ENCODE assay signal across 16 cellular contexts in genomic region chr7:129556607-129557120, GRCh38. TPM values are rescaled to one million over a fixed set of nuclear protein-coding genes. Genes with fewer than 3 reads are reported as not detected.
DNase-seq lines count a peak whose midpoint lies in the region; ATAC-seq and TF ChIP-seq lines count a peak whose summit lies in the region.
"Had no signal": no experiment of that assay in that cellular context is flagged by ENCODE, and none has a peak within 500 bp of the region (broad histone marks: within the 10 kb centered on the region; RNA-seq: fewer than 3 reads in every experiment).

No MANE protein-coding gene starts in this region.

- POLR2A ChIA-PET in HEK293 (lab: Yijun Ruan, JAX), result interaction anchor here (0.5 to 0.9 kb wide), 2 partner anchors 14 to 410 kb away, joined by 3 to 5 read pairs; no protein-coding TSS in a partner anchor

- no peak for TF ChIP-seq POLR2A in esophagus squamous epithelium (IDR thresholded peaks at IDR 0.05)

- H3K4me1 ChIP-seq in DND-41 (ENCODE audit: insufficient read depth, low read length), result peaks cover 16% of the 10 kb centered on the region
- peaks cover 4% of the 10 kb centered on the region; the same call in 1 of the 2 replicates for H3K4me1 ChIP-seq in HEK293 (ENCODE audit: control insufficient read depth, insufficient read depth, low read length)
- H3K4me1 ChIP-seq in endodermal cell (ENCODE audit: control insufficient read depth, insufficient read depth, low read length), result no peaks in the 10 kb centered on the region
- no peaks in the 10 kb centered on the region for H3K4me1 ChIP-seq in esophagus squamous epithelium

- H3K4me2 ChIP-seq in DND-41 (ENCODE audit: insufficient read depth, low read length), result no peak overlapping the region

- CTCF ChIA-PET in HEK293 (lab: Yijun Ruan, JAX), result no interaction called here

- no peaks in the 10 kb centered on the region for H3K79me2 ChIP-seq in DND-41 (ENCODE audit: insufficient read depth, low read length)

- H3K9me3 Mint-ChIP-seq in endodermal cell, result no peaks in the 10 kb centered on the region
- no peaks in the 10 kb centered on the region for H3K9me3 Mint-ChIP-seq in neural crest cell
- no peaks in the 10 kb centered on the region for H3K9me3 Mint-ChIP-seq in activated CD4-positive, alpha-beta T cell treated with anti-CD3 and anti-CD28 coated beads, Interleukin-2, amount 10 ng/mL, durations not matched to agents 24 days and 14 days
- H3K9me3 Mint-ChIP-seq: CD14-positive monocyte; CD8-positive, alpha-beta T cell had no signal

- H3K27ac ChIP-seq in DND-41 (ENCODE audit: low read length), result no peak overlapping the region
- no peak overlapping the region for H3K27ac ChIP-seq in HEK293 (ENCODE audit: extremely low read depth, low read depth, low read length)
- no peak overlapping the region for H3K27ac ChIP-seq in endodermal cell (ENCODE audit: low read depth, low read length)
- no peak overlapping the region for H3K27ac ChIP-seq in esophagus squamous epithelium
- H3K27ac ChIP-seq: HL-60 had no signal

- H3K27me3 Mint-ChIP-seq in endodermal cell (ENCODE audit: insufficient read depth) (no peaks in the 10 kb centered on the region), neural crest cell (ENCODE audit: low read depth) (peaks cover 3% of the 10 kb centered on the region)
- peaks cover 19% of the 10 kb centered on the region for H3K27me3 Mint-ChIP-seq in activated CD4-positive, alpha-beta T cell treated with anti-CD3 and anti-CD28 coated beads, Interleukin-2, amount 10 ng/mL, durations not matched to agents 24 days and 14 days

- H3K27me3 ChIP-seq in DND-41 (ENCODE audit: insufficient read depth, low read length, poor library complexity) (no peaks in the 10 kb centered on the region), endodermal cell (ENCODE audit: control insufficient read depth, insufficient read depth, low read length, poor library complexity, severe bottlenecking) (no peaks in the 10 kb centered on the region), esophagus squamous epithelium (peaks cover 0 to 70% (median 0%) of the 10 kb centered on the region in 4 donors)

- ATAC-seq in DND-41 (ENCODE audit: insufficient read depth, low read depth), result no peak
- ATAC-seq: CD8-positive, alpha-beta T cell had no signal

- H3K36me3 Mint-ChIP-seq in endodermal cell (ENCODE audit: low read depth), result no peaks in the 10 kb centered on the region
- H3K36me3 Mint-ChIP-seq in neural crest cell (ENCODE audit: low read depth), result no peaks in the 10 kb centered on the region
- H3K36me3 Mint-ChIP-seq in activated CD4-positive, alpha-beta T cell treated with anti-CD3 and anti-CD28 coated beads, Interleukin-2, amount 10 ng/mL, durations not matched to agents 24 days and 14 days (ENCODE audit: low read depth), result no peaks in the 10 kb centered on the region
- H3K36me3 Mint-ChIP-seq: CD14-positive monocyte; CD8-positive, alpha-beta T cell had no signal

- H2AFZ ChIP-seq in DND-41 (ENCODE audit: low read depth, low read length), result peak overlapping the region; percentile 33

- no peak overlapping the region for H3K4me3 Mint-ChIP-seq in endodermal cell
- H3K4me3 Mint-ChIP-seq in neural crest cell, result no peak overlapping the region
- H3K4me3 Mint-ChIP-seq in activated CD4-positive, alpha-beta T cell treated with anti-CD3 and anti-CD28 coated beads, Interleukin-2, amount 10 ng/mL, durations not matched to agents 24 days and 14 days, result no peak overlapping the region
- H3K4me3 Mint-ChIP-seq: CD14-positive monocyte; CD8-positive, alpha-beta T cell had no signal

- no peaks in the 10 kb centered on the region for H4K20me1 ChIP-seq in DND-41 (ENCODE audit: insufficient read depth, low read length)

- no peaks in the 10 kb centered on the region for H3K36me3 ChIP-seq in DND-41 (ENCODE audit: insufficient read depth, low read length)
- H3K36me3 ChIP-seq in HEK293 (ENCODE audit: control insufficient read depth in 2 of 2, insufficient read depth in 1 of 2, low read length in 2 of 2), result no peaks in the 10 kb centered on the region
- H3K36me3 ChIP-seq in endodermal cell (ENCODE audit: control insufficient read depth, insufficient read depth, low read length), result no peaks in the 10 kb centered on the region
- H3K36me3 ChIP-seq in esophagus squamous epithelium, result no peaks in the 10 kb centered on the region

- H3K4me3 ChIP-seq in DND-41 (ENCODE audit: low read depth in 1 of 2, low read length in 2 of 2) (no peak overlapping the region), HEK293 (ENCODE audit: low read depth, low read length) (no peak overlapping the region), endodermal cell (ENCODE audit: low read length) (no peak overlapping the region), esophagus squamous epithelium (no peak overlapping the region)

- DNase-seq in DND-41 (no peak), endodermal cell (peak; percentile 63), neural crest cell (ENCODE audit: low read depth, low spot score) (no peak), esophagus squamous epithelium (lab: John Stamatoyannopoulos, UW) (no peak), SW 1271 (lab: John Stamatoyannopoulos, UW) (no peak)
- no peak for DNase-seq in activated CD4-positive, alpha-beta T cell treated with anti-CD3 and anti-CD28 coated beads, Interleukin-2, amount 10 ng/mL, durations not matched to agents 24 days and 14 days
- DNase-seq in activated CD4-positive, alpha-beta T cell treated with anti-CD3 and anti-CD28 coated beads, Interleukin-2, amount 50 U/mL, for 1 hour, result no peak
- DNase-seq: CD8-positive, alpha-beta T cell; COR-L47; DMS153; DMS79 treated with DMSO at 0.1 percent for 48 hours; GDM1; HCEC 1CT had no signal

- intact Hi-C loops in esophagus squamous epithelium (cut with DNase I), result no loop called here
- intact Hi-C loops in activated CD4-positive, alpha-beta T cell treated with anti-CD3 and anti-CD28 coated beads, Interleukin-2, amount 10 ng/mL, durations not matched to agents 24 days and 14 days (cut with micrococcal nuclease), result no loop called here

- TF ChIP-seq CTCF in DND-41 (IDR thresholded peaks at IDR 0.05; ENCODE audit: borderline replicate concordance, extremely low read depth, low read length, poor library complexity, severe bottlenecking) (no peak), HEK293 (tag by site-specific recombination; IDR thresholded peaks at IDR 0.05) (no peak), endodermal cell (conservative IDR thresholded peaks at IDR 0.05) (no peak), neural crest cell (conservative IDR thresholded peaks at IDR 0.05) (no peak), esophagus squamous epithelium (IDR thresholded peaks at IDR 0.05) (no peak)

- H3K9ac ChIP-seq in DND-41 (ENCODE audit: low read depth, low read length), result no peak overlapping the region
- no peak overlapping the region for H3K9ac ChIP-seq in endodermal cell (ENCODE audit: extremely low read depth, low read length, poor library complexity, severe bottlenecking)

- H3K27ac Mint-ChIP-seq in endodermal cell, result no peak overlapping the region
- peak overlapping the region; percentile 66 for H3K27ac Mint-ChIP-seq in neural crest cell (ENCODE audit: unreplicated experiment)
- no peak overlapping the region for H3K27ac Mint-ChIP-seq in activated CD4-positive, alpha-beta T cell treated with anti-CD3 and anti-CD28 coated beads, Interleukin-2, amount 10 ng/mL, durations not matched to agents 24 days and 14 days
- H3K27ac Mint-ChIP-seq: CD8-positive, alpha-beta T cell had no signal

- WGBS in endodermal cell (ENCODE audit: insufficient coverage in 1 of 2, insufficient read length in 1 of 2), 2 experiments, result 51 to 64% methylated on average over 5 to 8 of the region's 8 CpGs
- 46 to 55% methylated on average over 7 to 8 of the region's 8 CpGs for WGBS in esophagus squamous epithelium, 2 donors

- H3K4me1 Mint-ChIP-seq in endodermal cell (peaks cover 15% of the 10 kb centered on the region), neural crest cell (peaks cover 5% of the 10 kb centered on the region)
- H3K4me1 Mint-ChIP-seq in activated CD4-positive, alpha-beta T cell treated with anti-CD3 and anti-CD28 coated beads, Interleukin-2, amount 10 ng/mL, durations not matched to agents 24 days and 14 days, result peaks cover 4% of the 10 kb centered on the region

- no peaks in the 10 kb centered on the region for H3K9me3 ChIP-seq in DND-41 (ENCODE audit: insufficient read depth, low read length, severe bottlenecking)
- no peaks in the 10 kb centered on the region for H3K9me3 ChIP-seq in HEK293 (ENCODE audit: control insufficient read depth, insufficient read depth, low read depth, low read length)
- no peaks in the 10 kb centered on the region for H3K9me3 ChIP-seq in endodermal cell (ENCODE audit: control insufficient read depth, low read length)
- no peaks in the 10 kb centered on the region for H3K9me3 ChIP-seq in esophagus squamous epithelium

TF ChIP-seq in HEK293, 187 proteins besides CTCF, POLR2A, EP300 and RAD21:
- TF ChIP-seq FEZF1 (tag by site-specific recombination; IDR thresholded peaks at IDR 0.05), result no peak
- peak; percentile 64; the same call in 1 of the 2 replicates for TF ChIP-seq PRDM1 (tag by site-specific recombination; IDR thresholded peaks at IDR 0.05)
- TF ChIP-seq ZNF394 (tag by site-specific recombination; IDR thresholded peaks at IDR 0.05; ENCODE audit: borderline replicate concordance), result no peak; the same call in 1 of the 2 replicates
- no peak for TF ChIP-seq BCL6B (tag by site-specific recombination; IDR thresholded peaks at IDR 0.05)
TF ChIP-seq in HEK293: peak in this region for 1.

RNA-seq across cellular contexts. Expression of gene SMKR1, which starts 54.3 kb away (rescaled TPM):
- total RNA-seq in endodermal cell (under 1 TPM; 0.55 to 0.97 TPM), neural crest cell (2.5 and 5.3 TPM in 2 replicates), esophagus squamous epithelium (1 to 10 TPM in 1 of 4 donors, not detected in 3; 1.7 TPM)
- 0.71 TPM for polyA plus RNA-seq in endodermal cell (2013, experiment 1 of 2)
- 0.87 TPM for polyA plus RNA-seq in endodermal cell (2013, experiment 2 of 2)
- 5.9 and 6.1 TPM in 2 replicates for total RNA-seq in activated CD4-positive, alpha-beta T cell treated with anti-CD3 and anti-CD28 coated beads, Interleukin-2, amount 10 ng/mL, durations not matched to agents 24 days and 14 days
- polyA plus RNA-seq: CD14-positive monocyte had no signal

RNA-seq across cellular contexts. Expression of gene NRF1, which starts 54.9 kb away (rescaled TPM):
- total RNA-seq in endodermal cell, result 10 to 100 TPM; 22.9 to 26.4 TPM
- polyA plus RNA-seq in endodermal cell (2013, experiment 1 of 2), result 19.4 TPM
- polyA plus RNA-seq in endodermal cell (2013, experiment 2 of 2), result 18.7 TPM
- 27.4 and 27.5 TPM in 2 replicates for total RNA-seq in neural crest cell
- 10 to 100 TPM; 10.0 to 18.3 (median 13.3) TPM for total RNA-seq in esophagus squamous epithelium
- 22.3 and 23.2 TPM in 2 replicates for total RNA-seq in activated CD4-positive, alpha-beta T cell treated with anti-CD3 and anti-CD28 coated beads, Interleukin-2, amount 10 ng/mL, durations not matched to agents 24 days and 14 days
